In genomic region chr2:166451451-166451850, GRCh38 we compare ENCODE assay signal across 29 cellular contexts. TPM values are rescaled to one million over a fixed set of nuclear protein-coding genes. Genes with fewer than 3 reads are reported as not detected.
DNase-seq lines count a peak whose midpoint lies in the region; ATAC-seq, FAIRE-seq and TF ChIP-seq lines count a peak whose summit lies in the region.
"Had no signal": no experiment of that assay in that cellular context is flagged by ENCODE, and none has a peak within 500 bp of the region (broad histone marks: within the 10 kb centered on the region; RNA-seq: fewer than 3 reads in every experiment).

No MANE protein-coding gene starts in this region.

- H3K27me3 ChIP-seq in kidney epithelial cell (ENCODE audit: control insufficient read depth, insufficient read depth, low read length): no peaks in the 10 kb centered on the region
- H3K27me3 ChIP-seq: body of pancreas, heart right ventricle, neural progenitor cell, right lobe of liver, vagina had no signal

- no peak for FAIRE-seq in urothelium cell line (lab: Jason Lieb, UNC)

- ATAC-seq in HG02678 (IDR thresholded peaks at IDR 0.05; ENCODE audit: unreplicated experiment): no peak
- no peak for ATAC-seq in SK-N-SH treated with all-trans-retinoic acid at 6 μM for 48 hours
- ATAC-seq: body of pancreas, HCT116, heart right ventricle, left cardiac atrium, right lobe of liver, T-helper 17 cell had no signal

- H3K4me3 ChIP-seq in kidney epithelial cell (ENCODE audit: low read depth, low read length): no peak overlapping the region
- H3K4me3 ChIP-seq: body of pancreas, heart right ventricle, neural progenitor cell, right lobe of liver, SK-N-MC, vagina had no signal

- no peaks in the 10 kb centered on the region for H3K36me3 ChIP-seq in kidney epithelial cell (ENCODE audit: control insufficient read depth, insufficient read depth, low read length)
- H3K36me3 ChIP-seq: neural progenitor cell, right lobe of liver, vagina had no signal

- no peak for TF ChIP-seq CTCF in kidney epithelial cell (IDR thresholded peaks at IDR 0.05; ENCODE audit: insufficient read depth, low read length, poor library complexity, severe bottlenecking)

- peak; percentile 30 for DNase-seq in DMS53 (lab: John Stamatoyannopoulos, UW)
- no peak for DNase-seq in DMS53 treated with DMSO at 0.1 percent for 48 hours (lab: John Stamatoyannopoulos, UW; ENCODE audit: unreplicated experiment)
- peak; percentile 53 for DNase-seq in astrocyte of the hippocampus (ENCODE audit: low read depth, low spot score)
- peak; percentile 4 for DNase-seq in kidney epithelial cell (ENCODE audit: low read depth)
- peak; percentile 2 for DNase-seq in urothelium cell line (ENCODE audit: low spot score)
- no peak for DNase-seq in NCI-H2107 treated with DMSO at 0.1 percent for 48 hours (lab: John Stamatoyannopoulos, UW; ENCODE audit: unreplicated experiment)
- DNase-seq: activated CD4-positive, alpha-beta T cell treated with anti-CD3 and anti-CD28 coated beads for 48 hours; activated CD8-positive, alpha-beta memory T cell treated with anti-CD3 and anti-CD28 coated beads for 24 hours; activated effector memory CD4-positive, alpha-beta T cell treated with anti-CD3 and anti-CD28 coated beads, Interleukin-2, amount 50 U/mL, for 16 hours; activated naive CD8-positive, alpha-beta T cell treated with anti-CD3 and anti-CD28 coated beads for 36 hours; activated T-cell treated with anti-CD3 and anti-CD28 coated beads, Interleukin-2, amount 50 U/mL, for 1 hour; body of pancreas; CD4-positive, alpha-beta memory T cell; DMS153; GF-D8; heart right ventricle; left cardiac atrium; NCI-H1417; NCI-H2029 treated with DMSO at 0.1 percent for 48 hours; NCI-H82; right lobe of liver; stimulated activated naive CD4-positive, alpha-beta T cell; T-helper 17 cell had no signal

TF ChIP-seq in SK-N-SH treated with all-trans-retinoic acid at 6 μM for 48 hours, 23 proteins besides CTCF, POLR2A, EP300 and RAD21:
- TF ChIP-seq ZFP30 (CRISPR knock-in tag; IDR thresholded peaks at IDR 0.05): no peak
- TF ChIP-seq ESRRG (CRISPR knock-in tag; IDR thresholded peaks at IDR 0.05): no peak
- no peak for TF ChIP-seq ZC3H10 (CRISPR knock-in tag; IDR thresholded peaks at IDR 0.05)
- TF ChIP-seq ISL1 (CRISPR knock-in tag; IDR thresholded peaks at IDR 0.05): no peak
- TF ChIP-seq SNAI2 (CRISPR knock-in tag; IDR thresholded peaks at IDR 0.05): no peak
- TF ChIP-seq CSRNP3 (CRISPR knock-in tag; IDR thresholded peaks at IDR 0.05): no peak
- TF ChIP-seq ZFP3 (CRISPR knock-in tag; IDR thresholded peaks at IDR 0.05): no peak
- TF ChIP-seq ZNF70 (CRISPR knock-in tag; IDR thresholded peaks at IDR 0.05): no peak
- TF ChIP-seq RARB (CRISPR knock-in tag; IDR thresholded peaks at IDR 0.05): no peak
- no peak for TF ChIP-seq BACH2 (CRISPR knock-in tag; IDR thresholded peaks at IDR 0.05; ENCODE audit: borderline replicate concordance)
- TF ChIP-seq GLIS3 (CRISPR knock-in tag; IDR thresholded peaks at IDR 0.05): no peak
- TF ChIP-seq TSHZ2 (CRISPR knock-in tag; IDR thresholded peaks at IDR 0.05): no peak
- TF ChIP-seq, protein P1, sequence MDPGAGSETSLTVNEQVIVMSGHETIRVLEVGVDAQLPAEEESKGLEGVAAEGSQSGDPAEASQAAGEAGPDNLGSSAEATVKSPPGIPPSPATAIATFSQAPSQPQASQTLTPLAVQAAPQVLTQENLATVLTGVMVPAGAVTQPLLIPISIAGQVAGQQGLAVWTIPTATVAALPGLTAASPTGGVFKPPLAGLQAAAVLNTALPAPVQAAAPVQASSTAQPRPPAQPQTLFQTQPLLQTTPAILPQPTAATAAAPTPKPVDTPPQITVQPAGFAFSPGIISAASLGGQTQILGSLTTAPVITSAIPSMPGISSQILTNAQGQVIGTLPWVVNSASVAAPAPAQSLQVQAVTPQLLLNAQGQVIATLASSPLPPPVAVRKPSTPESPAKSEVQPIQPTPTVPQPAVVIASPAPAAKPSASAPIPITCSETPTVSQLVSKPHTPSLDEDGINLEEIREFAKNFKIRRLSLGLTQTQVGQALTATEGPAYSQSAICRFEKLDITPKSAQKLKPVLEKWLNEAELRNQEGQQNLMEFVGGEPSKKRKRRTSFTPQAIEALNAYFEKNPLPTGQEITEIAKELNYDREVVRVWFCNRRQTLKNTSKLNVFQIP (CRISPR knock-in tag; IDR thresholded peaks at IDR 0.05; ENCODE audit: borderline replicate concordance, low read depth): no peak

RNA-seq across cellular contexts. Expression of gene SCN7A, which starts 42.6 kb away (rescaled TPM):
- 0.08 and 0.34 TPM in 2 replicates for total RNA-seq in kidney epithelial cell
- total RNA-seq: activated naive CD8-positive, alpha-beta T cell treated with anti-CD3 and anti-CD28 coated beads for 36 hours; CD4-positive, alpha-beta memory T cell; T-helper 17 cell had no signal

Comparison
In these comparisons a context has a peak if more than half of its experiments do, and no peak if none do; other contexts are left out.
1. DNase-seq: peak in DMS53 (single experiment), astrocyte of the hippocampus (single experiment), kidney epithelial cell (single experiment) and urothelium cell line (single experiment); none in DMS53 treated with DMSO at 0.1 percent for 48 hours (single experiment) and NCI-H2107 treated with DMSO at 0.1 percent for 48 hours (single experiment).